10 cellular contexts compared by ENCODE assay signal in the genomic region with DNA sequence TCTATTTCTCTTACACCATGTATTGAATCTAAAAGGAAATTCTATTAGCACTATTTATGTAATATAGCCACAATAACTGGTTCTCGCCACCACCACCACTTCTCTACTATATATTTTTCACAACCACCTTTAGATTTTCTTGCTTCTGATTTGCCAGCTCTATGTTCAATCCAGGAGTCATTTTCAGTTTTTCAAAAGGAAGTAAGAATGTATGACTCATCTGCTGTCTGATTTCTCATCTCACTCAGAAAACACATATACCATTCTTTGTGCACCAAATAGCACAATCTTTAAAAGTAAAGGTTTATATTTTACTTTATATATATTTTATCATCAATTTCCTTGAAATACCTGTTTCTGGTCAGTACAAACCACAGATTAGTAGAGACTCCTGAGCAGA.
DNase-seq lines count a peak whose midpoint lies in the region; ATAC-seq and TF ChIP-seq lines count a peak whose summit lies in the region.
"Had no signal": no experiment of that assay in that cellular context is flagged by ENCODE, and none has a peak within 500 bp of the region (broad histone marks: within the 10 kb centered on the region; RNA-seq: fewer than 3 reads in every experiment).

No MANE protein-coding gene starts in this region.

- H3K27me3 Mint-ChIP-seq in activated CD8-positive, alpha-beta T cell treated with anti-CD3 and anti-CD28 coated beads for 36 hours: peaks cover 1% of the 10 kb centered on the region

- TF ChIP-seq CTCF in GM13976 (IDR thresholded peaks at IDR 0.05; ENCODE audit: borderline replicate concordance, control extremely low read depth, extremely low read depth, insufficient read depth, missing control alignments) (no peak), GM10266 (IDR thresholded peaks at IDR 0.05; ENCODE audit: control insufficient read depth, insufficient read depth, low read depth, missing control alignments) (no peak), left lung (IDR thresholded peaks at IDR 0.05) (no peak)
- TF ChIP-seq CTCF in activated CD8-positive, alpha-beta T cell treated with anti-CD3 and anti-CD28 coated beads for 36 hours (IDR thresholded peaks at IDR 0.05): no peak

- POLR2A ChIA-PET in activated CD8-positive, alpha-beta T cell treated with anti-CD3 and anti-CD28 coated beads for 36 hours (lab: Charles Lee): no interaction called here

- no peak overlapping the region for H3K27ac Mint-ChIP-seq in activated CD8-positive, alpha-beta T cell treated with anti-CD3 and anti-CD28 coated beads for 36 hours

- H3K27ac ChIP-seq in effector memory CD4-positive, alpha-beta T cell (ENCODE audit: insufficient read depth, low read length, poor library complexity, severe bottlenecking): no peak overlapping the region
- no peak overlapping the region for H3K27ac ChIP-seq in left lung
- H3K27ac ChIP-seq: parathyroid adenoma had no signal

- intact Hi-C loops in activated CD8-positive, alpha-beta T cell treated with anti-CD3 and anti-CD28 coated beads for 36 hours (cut with micrococcal nuclease): no loop called here
- intact Hi-C loops in left lung (cut with DNase I): no loop called here

- H3K36me3 Mint-ChIP-seq in activated CD8-positive, alpha-beta T cell treated with anti-CD3 and anti-CD28 coated beads for 36 hours (ENCODE audit: low read depth): no peaks in the 10 kb centered on the region

- H3K9me3 ChIP-seq in effector memory CD4-positive, alpha-beta T cell (ENCODE audit: control insufficient read depth, low read length): no peaks in the 10 kb centered on the region
- no peaks in the 10 kb centered on the region for H3K9me3 ChIP-seq in left lung

- in situ Hi-C loops in GM13976 (cut with MboI; ENCODE audit: low sequenced_read_pairs, unreplicated experiment): no loop called here

- H3K4me3 Mint-ChIP-seq in activated CD8-positive, alpha-beta T cell treated with anti-CD3 and anti-CD28 coated beads for 36 hours: no peak overlapping the region

- H3K4me3 ChIP-seq in effector memory CD4-positive, alpha-beta T cell (ENCODE audit: insufficient read depth, low read depth, low read length, poor library complexity, severe bottlenecking): no peak overlapping the region
- no peak overlapping the region for H3K4me3 ChIP-seq in left lung

- no peaks in the 10 kb centered on the region for H3K9me3 Mint-ChIP-seq in activated CD8-positive, alpha-beta T cell treated with anti-CD3 and anti-CD28 coated beads for 36 hours

- CTCF ChIA-PET in activated CD8-positive, alpha-beta T cell treated with anti-CD3 and anti-CD28 coated beads for 36 hours (lab: Charles Lee): no interaction called here

- no peaks in the 10 kb centered on the region for H3K27me3 ChIP-seq in effector memory CD4-positive, alpha-beta T cell (replicated peaks; ENCODE audit: control insufficient read depth, insufficient read depth, low read length, poor library complexity, severe bottlenecking)
- H3K27me3 ChIP-seq in left lung: no peaks in the 10 kb centered on the region

- peak; percentile 73 for ATAC-seq in GM21381 (IDR thresholded peaks at IDR 0.05; ENCODE audit: unreplicated experiment)
- ATAC-seq in HG03175 (IDR thresholded peaks at IDR 0.05; ENCODE audit: unreplicated experiment): peak; percentile 52
- peak; percentile 83 for ATAC-seq in activated CD8-positive, alpha-beta T cell treated with anti-CD3 and anti-CD28 coated beads for 36 hours
- no peak for ATAC-seq in left lung

- H3K36me3 ChIP-seq in effector memory CD4-positive, alpha-beta T cell (ENCODE audit: control insufficient read depth, insufficient read depth, low read length): no peaks in the 10 kb centered on the region
- no peaks in the 10 kb centered on the region for H3K36me3 ChIP-seq in left lung

- DNase-seq in GM13976 (ENCODE audit: low spot score) (peak; percentile 7), SHP77 (lab: John Stamatoyannopoulos, UW) (no peak), GM10266 (ENCODE audit: extremely low spot score) (no peak), left lung (no peak)
- no peak for DNase-seq in activated CD8-positive, alpha-beta T cell treated with anti-CD3 and anti-CD28 coated beads for 36 hours
- no peak for DNase-seq in effector memory CD4-positive, alpha-beta T cell
- DNase-seq: NCI-H2171 had no signal

- peaks cover 7% of the 10 kb centered on the region for H3K4me1 Mint-ChIP-seq in activated CD8-positive, alpha-beta T cell treated with anti-CD3 and anti-CD28 coated beads for 36 hours (ENCODE audit: low read depth)

- no peaks in the 10 kb centered on the region for H3K4me1 ChIP-seq in effector memory CD4-positive, alpha-beta T cell (ENCODE audit: control insufficient read depth, insufficient read depth, low read length, poor library complexity, severe bottlenecking)
- no peaks in the 10 kb centered on the region for H3K4me1 ChIP-seq in left lung
- H3K4me1 ChIP-seq: parathyroid adenoma had no signal
